In genomic region chr12:106107566-106107965, GRCh38 we compare ENCODE assay signal across 11 cellular contexts. TPM values are rescaled to one million over a fixed set of nuclear protein-coding genes. Genes with fewer than 3 reads are reported as not detected.
DNase-seq lines count a peak whose midpoint lies in the region; ATAC-seq, FAIRE-seq and TF ChIP-seq lines count a peak whose summit lies in the region.
"Had no signal": no experiment of that assay in that cellular context is flagged by ENCODE, and none has a peak within 500 bp of the region (broad histone marks: within the 10 kb centered on the region; RNA-seq: fewer than 3 reads in every experiment).

No MANE protein-coding gene starts in this region.

- H3K4me2 ChIP-seq in keratinocyte (ENCODE audit: control insufficient read depth, extremely low read depth, insufficient read depth, low read depth, low read length) (peak overlapping the region; percentile 38), smooth muscle cell (peak overlapping the region; percentile 78)

- H3K4me3 ChIP-seq in HEK293 (ENCODE audit: low read depth, low read length) (no peak overlapping the region), astrocyte of the spinal cord (ENCODE audit: low read depth, low read length) (no peak overlapping the region), keratinocyte (ENCODE audit: control insufficient read depth in 2 of 3, extremely low read depth in 1 of 3, insufficient read depth in 2 of 3, low read depth in 1 of 3, low read length in 3 of 3) (no peak overlapping the region), smooth muscle cell (no peak overlapping the region)

- H2AFZ ChIP-seq in keratinocyte (ENCODE audit: control insufficient read depth, low read length) (no peak overlapping the region), smooth muscle cell (ENCODE audit: low read depth) (no peak overlapping the region)

- no peaks in the 10 kb centered on the region for H3K27me3 ChIP-seq in keratinocyte (ENCODE audit: control insufficient read depth, extremely low read depth, insufficient read depth, low read length)
- no peaks in the 10 kb centered on the region for H3K27me3 ChIP-seq in smooth muscle cell (ENCODE audit: low read depth)

- H3K36me3 ChIP-seq in HEK293 (ENCODE audit: control insufficient read depth in 2 of 2, insufficient read depth in 1 of 2, low read length in 2 of 2) (peaks cover 0 to 5% of the 10 kb centered on the region in 2 experiments; a peak in 2 of 3 replicates), keratinocyte (ENCODE audit: control insufficient read depth in 2 of 2, extremely low read depth in 1 of 2, insufficient read depth in 2 of 2, low read length in 2 of 2) (peaks cover 0 to 5% of the 10 kb centered on the region in 2 experiments), smooth muscle cell (ENCODE audit: low read depth) (peaks cover 4% of the 10 kb centered on the region)

- H3K9me1 ChIP-seq in keratinocyte (ENCODE audit: control insufficient read depth, extremely low read depth, insufficient read depth, low read length), result no peaks in the 10 kb centered on the region

- WGBS in smooth muscle cell (ENCODE audit: low lambda C conversion rate), result 20% methylated on average over 2 of the region's 2 CpGs

- H3K9ac ChIP-seq in keratinocyte (ENCODE audit: control insufficient read depth, extremely low read depth, insufficient read depth, low read length), result peak overlapping the region; percentile 48
- peak overlapping the region; percentile 63 for H3K9ac ChIP-seq in smooth muscle cell (ENCODE audit: low read depth)

- H3K9me3 ChIP-seq in HEK293 (ENCODE audit: control insufficient read depth, insufficient read depth, low read depth, low read length) (no peaks in the 10 kb centered on the region), keratinocyte (ENCODE audit: control insufficient read depth, low read depth, low read length) (no peaks in the 10 kb centered on the region), smooth muscle cell (replicated peaks; ENCODE audit: low read depth) (no peaks in the 10 kb centered on the region)

- ATAC-seq in GM19328 (IDR thresholded peaks at IDR 0.05; ENCODE audit: unreplicated experiment), result no peak
- ATAC-seq in HG03457 (IDR thresholded peaks at IDR 0.05; ENCODE audit: unreplicated experiment), result no peak
- ATAC-seq: activated T-cell treated with anti-CD3 and anti-CD28 coated beads, Interleukin-2, amount 50 U/mL, for 72 hours had no signal

- CTCF ChIA-PET in HEK293 (lab: Yijun Ruan, JAX), result interaction anchor here (0.6 to 2.1 kb wide), 6 partner anchors 29 to 548 kb away, joined by 3 to 9 read pairs (median 4); no protein-coding TSS in a partner anchor

- POLR2A ChIA-PET in HEK293 (lab: Yijun Ruan, JAX), result interaction anchor here (0.8 to 1.5 kb wide), 2 partner anchors 31 to 33 kb away, joined by 4 read pairs; partner anchors contain the start of gene NUAK1

- H3F3A ChIP-seq in smooth muscle cell (ENCODE audit: low read depth), result peaks cover 58% of the 10 kb centered on the region

- H3K27ac ChIP-seq in HEK293 (ENCODE audit: extremely low read depth, low read depth, low read length) (peak overlapping the region; percentile 20; the same call in 1 of the 2 replicates), keratinocyte (ENCODE audit: control insufficient read depth, insufficient read depth, low read length) (peak overlapping the region; percentile 56), smooth muscle cell (ENCODE audit: low read depth) (peak overlapping the region; percentile 95)
- H3K27ac ChIP-seq: HL-60 had no signal

- peak; percentile 54 for DNase-seq in astrocyte of the spinal cord (ENCODE audit: low read depth, low spot score)
- DNase-seq in keratinocyte (ENCODE audit: low read depth, low spot score), result no peak
- DNase-seq in smooth muscle cell (lab: John Stamatoyannopoulos, UW; ENCODE audit: unreplicated experiment), result no peak
- DNase-seq in SKM-1 treated with dmso at 0.1 percent for 144 hours (lab: John Stamatoyannopoulos, UW; ENCODE audit: unreplicated experiment), result no peak
- DNase-seq in activated CD8-positive, alpha-beta memory T cell treated with anti-CD3 and anti-CD28 coated beads, Interleukin-2, amount 50 U/mL, for 4 hours, result no peak
- DNase-seq: activated T-cell treated with anti-CD3 and anti-CD28 coated beads, Interleukin-2, amount 50 U/mL, for 72 hours; cortex of kidney had no signal

- TF ChIP-seq CTCF in HEK293 (tag by site-specific recombination; IDR thresholded peaks at IDR 0.05), result no peak
- TF ChIP-seq CTCF in astrocyte of the spinal cord (IDR thresholded peaks at IDR 0.05; ENCODE audit: low read depth, low read length), result no peak
- TF ChIP-seq CTCF in keratinocyte (optimal IDR thresholded peaks at IDR 0.05 in 1 of 3, IDR thresholded peaks at IDR 0.05 in 1 of 3, conservative IDR thresholded peaks at IDR 0.05 in 1 of 3; ENCODE audit: extremely low read depth in 1 of 3, insufficient read depth in 2 of 3, low read length in 3 of 3), result no peak
- TF ChIP-seq CTCF in smooth muscle cell (IDR thresholded peaks at IDR 0.05; ENCODE audit: borderline replicate concordance, insufficient read depth, poor library complexity, severe bottlenecking), result no peak

- peak; percentile 74 for FAIRE-seq in keratinocyte (lab: Jason Lieb, UNC)

- dilution Hi-C loops in keratinocyte (cut with MboI; ENCODE audit: extremely low pct_ligation_motif_present, low sequenced_read_pairs), result no loop called here

- H4K20me1 ChIP-seq in keratinocyte (ENCODE audit: control insufficient read depth, extremely low read depth, insufficient read depth, low read length) (no peaks in the 10 kb centered on the region), smooth muscle cell (ENCODE audit: low read depth) (peaks cover 95% of the 10 kb centered on the region)

- peaks cover 39% of the 10 kb centered on the region for H3K4me1 ChIP-seq in HEK293 (ENCODE audit: control insufficient read depth, insufficient read depth, low read length)
- peaks cover 56% of the 10 kb centered on the region for H3K4me1 ChIP-seq in keratinocyte (ENCODE audit: control insufficient read depth, extremely low read depth, insufficient read depth, low read length)
- H3K4me1 ChIP-seq in smooth muscle cell (ENCODE audit: low read depth), result peaks cover 59% of the 10 kb centered on the region

- in situ Hi-C loops in astrocyte of the spinal cord (cut with HindIII; ENCODE audit: low sequenced_read_pairs), result no loop called here

- H3K79me2 ChIP-seq in keratinocyte (ENCODE audit: control insufficient read depth, insufficient read depth, low read length) (peaks cover 36% of the 10 kb centered on the region), smooth muscle cell (ENCODE audit: low read depth) (peaks cover 95% of the 10 kb centered on the region)

TF ChIP-seq in HEK293, 187 proteins besides CTCF, POLR2A, EP300 and RAD21:
- TF ChIP-seq PRDM1 (tag by site-specific recombination; IDR thresholded peaks at IDR 0.05), result peak; percentile 89
- TF ChIP-seq ZNF707 (tag by site-specific recombination; IDR thresholded peaks at IDR 0.05), result no peak

RNA-seq across cellular contexts. Expression of gene NUAK1, which starts 31.2 kb away (rescaled TPM):
- polyA plus RNA-seq in keratinocyte, result 11.7 to 31.0 TPM (median 12.3 TPM) in 3 replicates
- 2.4 TPM for polyA plus RNA-seq in keratinocyte (2011; ENCODE audit: low read depth)
- polyA plus RNA-seq in keratinocyte (2011; cell fraction: cytosol; rRNA removed), result 14.8 and 15.2 TPM in 2 replicates
- polyA plus RNA-seq in keratinocyte (2011; cell fraction: nucleus; rRNA removed), result 22.7 and 25.6 TPM in 2 replicates
- polyA plus RNA-seq in keratinocyte (2012; ENCODE audit: low replicate concordance), result 4.1 and 19.0 TPM in 2 replicates
- polyA minus RNA-seq in keratinocyte, result 22.1 to 35.4 TPM (median 28.4 TPM) in 3 replicates
- 40.9 TPM for polyA minus RNA-seq in keratinocyte (2011; cell fraction: cytosol; rRNA and poly(A)+ RNA removed)
- 17.3 and 42.0 TPM in 2 replicates for polyA minus RNA-seq in keratinocyte (2011; cell fraction: nucleus; rRNA and poly(A)+ RNA removed)
- total RNA-seq in smooth muscle cell, result 54.0 and 64.2 TPM in 2 replicates
- 35.3 and 38.8 TPM in 2 replicates for polyA plus RNA-seq in smooth muscle cell

Comparison
In these comparisons a context has a peak if more than half of its experiments do, and no peak if none do; other contexts are left out.
1. H3K27ac ChIP-seq: peak in every context shown above with its lines; median percentile 95 in smooth muscle cell; 56 in keratinocyte; 20 in HEK293.